21 cellular contexts compared by ENCODE assay signal in the genomic region with DNA sequence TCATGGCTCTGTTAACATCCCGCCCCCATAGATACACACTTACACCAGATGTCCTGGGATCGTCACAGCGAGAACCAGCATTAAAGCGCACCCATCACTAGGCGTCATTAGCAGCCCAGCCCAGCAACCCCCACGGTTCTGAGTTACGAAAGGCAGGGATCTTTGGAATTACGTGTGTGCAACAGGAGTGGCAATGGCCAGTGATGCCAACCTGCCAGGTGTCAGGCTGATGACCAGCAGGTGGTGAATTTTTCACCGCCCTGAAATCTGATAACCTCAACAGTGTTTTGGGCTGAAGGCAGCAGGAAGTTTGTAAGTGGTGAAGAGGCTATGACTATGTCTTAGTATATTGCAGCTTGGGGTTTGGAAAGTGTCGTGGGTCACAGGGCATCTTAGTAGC.
DNase-seq lines count a peak whose midpoint lies in the region; TF ChIP-seq lines count a peak whose summit lies in the region.
"Had no signal": no experiment of that assay in that cellular context is flagged by ENCODE, and none has a peak within 500 bp of the region (broad histone marks: within the 10 kb centered on the region; RNA-seq: fewer than 3 reads in every experiment).

No MANE protein-coding gene starts in this region.

- H3K4me1 ChIP-seq in Caco-2 (no peaks in the 10 kb centered on the region), endodermal cell (ENCODE audit: control insufficient read depth, insufficient read depth, low read length) (peaks cover 41% of the 10 kb centered on the region)

- intact Hi-C loops in Caco-2 (cut with micrococcal nuclease; ENCODE audit: unreplicated experiment): no loop called here

- WGBS in endodermal cell (ENCODE audit: insufficient coverage in 1 of 2, insufficient read length in 1 of 2), 2 experiments: 93 to 94% methylated on average over 8 to 10 of the region's 10 CpGs

- no peak overlapping the region for H3K9ac ChIP-seq in endodermal cell (ENCODE audit: extremely low read depth, low read length, poor library complexity, severe bottlenecking)

- H3K9me3 ChIP-seq in Caco-2: no peaks in the 10 kb centered on the region
- no peaks in the 10 kb centered on the region for H3K9me3 ChIP-seq in endodermal cell (ENCODE audit: control insufficient read depth, low read length)
- H3K9me3 ChIP-seq: heart right ventricle, MG63, upper lobe of left lung had no signal

- BruUV-seq in Caco-2 (replicated peaks; lab: Mats Ljungman, UMichigan): no TSS peak

- TF ChIP-seq CTCF in Caco-2 (IDR thresholded peaks at IDR 0.05; ENCODE audit: insufficient read depth in 1 of 2, low read depth in 1 of 2, low read length in 1 of 2, severe bottlenecking in 1 of 2, unreplicated experiment in 1 of 2) (no peak), endodermal cell (conservative IDR thresholded peaks at IDR 0.05) (no peak), osteocyte (IDR thresholded peaks at IDR 0.05) (no peak)

- H3K4me3 ChIP-seq in Caco-2 (ENCODE audit: low read depth, low read length): no peak overlapping the region
- H3K4me3 ChIP-seq in endodermal cell (ENCODE audit: low read length): no peak overlapping the region
- H3K4me3 ChIP-seq: cardiac muscle cell, heart right ventricle, MG63, upper lobe of left lung had no signal

- TF ChIP-seq EP300 in Ishikawa (IDR thresholded peaks at IDR 0.05; ENCODE audit: borderline replicate concordance): no peak

- H3K36me3 ChIP-seq in Caco-2 (ENCODE audit: control insufficient read depth, insufficient read depth, low read length) (no peaks in the 10 kb centered on the region; the same call in none of the 2 replicates), endodermal cell (ENCODE audit: control insufficient read depth, insufficient read depth, low read length) (peaks cover 7% of the 10 kb centered on the region)
- H3K36me3 ChIP-seq: cardiac muscle cell, MG63 had no signal

- H3K4me1 Mint-ChIP-seq in Caco-2 (ENCODE audit: low read depth, unreplicated experiment) (no peaks in the 10 kb centered on the region), endodermal cell (peaks cover 63% of the 10 kb centered on the region), osteocyte (ENCODE audit: unreplicated experiment) (peaks cover 4% of the 10 kb centered on the region)

- no peak for TF ChIP-seq RAD21 in Ishikawa (IDR thresholded peaks at IDR 0.05; ENCODE audit: low read depth)

- POLR2A ChIA-PET in Caco-2 (lab: Charles Lee): no interaction called here

- CTCF ChIA-PET in Caco-2 (lab: Charles Lee): no interaction called here

- peaks cover 36% of the 10 kb centered on the region for H3K36me3 Mint-ChIP-seq in Caco-2 (ENCODE audit: insufficient read depth, unreplicated experiment)
- H3K36me3 Mint-ChIP-seq in endodermal cell (ENCODE audit: low read depth): peaks cover 13% of the 10 kb centered on the region
- H3K36me3 Mint-ChIP-seq in osteocyte (ENCODE audit: unreplicated experiment): peaks cover 20% of the 10 kb centered on the region

- H3K9me3 Mint-ChIP-seq in Caco-2 (ENCODE audit: unreplicated experiment) (no peaks in the 10 kb centered on the region), endodermal cell (no peaks in the 10 kb centered on the region), osteocyte (ENCODE audit: unreplicated experiment) (no peaks in the 10 kb centered on the region)
- H3K9me3 Mint-ChIP-seq: activated CD4-positive, alpha-beta memory T cell treated with anti-CD3 and anti-CD28 coated beads, Interleukin-2, amount 10 ng/mL, durations not matched to agents 7 days and 5 days; activated naive CD4-positive, alpha-beta T cell treated with anti-CD3 and anti-CD28 coated beads for 36 hours; activated T-cell treated with anti-CD3 and anti-CD28 coated beads, Interleukin-2, amount 50 U/mL, for 4 hours; CD4-positive, alpha-beta T cell had no signal

- H3K27me3 Mint-ChIP-seq in Caco-2 (ENCODE audit: insufficient read depth, unreplicated experiment): no peaks in the 10 kb centered on the region
- H3K27me3 Mint-ChIP-seq in endodermal cell (ENCODE audit: insufficient read depth): no peaks in the 10 kb centered on the region
- H3K27me3 Mint-ChIP-seq in osteocyte (ENCODE audit: unreplicated experiment): no peaks in the 10 kb centered on the region
- H3K27me3 Mint-ChIP-seq: activated CD4-positive, alpha-beta memory T cell treated with anti-CD3 and anti-CD28 coated beads, Interleukin-2, amount 10 ng/mL, durations not matched to agents 7 days and 5 days; CD4-positive, alpha-beta T cell had no signal

- DNase-seq in Caco-2: no peak
- peak; percentile 44 for DNase-seq in NCI-H2196 treated with DMSO at 0.1 percent for 48 hours (lab: John Stamatoyannopoulos, UW; ENCODE audit: unreplicated experiment)
- no peak for DNase-seq in endodermal cell
- no peak for DNase-seq in GM19240 (ENCODE audit: insufficient read length, low spot score)
- no peak for DNase-seq in GM19238 (ENCODE audit: insufficient read length, low spot score)
- DNase-seq in osteocyte (ENCODE audit: extremely low spot score, unreplicated experiment): no peak
- no peak for DNase-seq in GOT3 (lab: John Stamatoyannopoulos, UW)
- DNase-seq: activated CD4-positive, alpha-beta memory T cell treated with anti-CD3 and anti-CD28 coated beads, Interleukin-2, amount 10 ng/mL, durations not matched to agents 7 days and 5 days; activated naive CD4-positive, alpha-beta T cell treated with anti-CD3 and anti-CD28 coated beads for 36 hours; activated T-cell treated with anti-CD3 and anti-CD28 coated beads, Interleukin-2, amount 50 U/mL, for 4 hours; amygdala; CD4-positive, alpha-beta T cell; heart right ventricle; MG63; NCI-H1436 treated with DMSO at 0.1 percent for 48 hours; NCI-H774; PC-3; stimulated activated CD4-positive, alpha-beta T cell treated with anti-CD3 and anti-CD28 coated beads, Interleukin-12 subunit alpha, Interleukin-12 subunit beta, amount 100 ng/mL, for 4 hours; upper lobe of left lung had no signal

- peak overlapping the region; percentile 15 for H3K27ac Mint-ChIP-seq in Caco-2 (ENCODE audit: unreplicated experiment)
- H3K27ac Mint-ChIP-seq in endodermal cell: peak overlapping the region; percentile 46
- no peak overlapping the region for H3K27ac Mint-ChIP-seq in osteocyte (ENCODE audit: unreplicated experiment)
- H3K27ac Mint-ChIP-seq: activated CD4-positive, alpha-beta memory T cell treated with anti-CD3 and anti-CD28 coated beads, Interleukin-2, amount 10 ng/mL, durations not matched to agents 7 days and 5 days; activated naive CD4-positive, alpha-beta T cell treated with anti-CD3 and anti-CD28 coated beads for 36 hours; CD4-positive, alpha-beta T cell had no signal

- H3K4me3 Mint-ChIP-seq in Caco-2 (ENCODE audit: unreplicated experiment): no peak overlapping the region
- no peak overlapping the region for H3K4me3 Mint-ChIP-seq in endodermal cell
- no peak overlapping the region for H3K4me3 Mint-ChIP-seq in osteocyte (ENCODE audit: unreplicated experiment)
- H3K4me3 Mint-ChIP-seq: activated CD4-positive, alpha-beta memory T cell treated with anti-CD3 and anti-CD28 coated beads, Interleukin-2, amount 10 ng/mL, durations not matched to agents 7 days and 5 days; activated naive CD4-positive, alpha-beta T cell treated with anti-CD3 and anti-CD28 coated beads for 36 hours; activated T-cell treated with anti-CD3 and anti-CD28 coated beads, Interleukin-2, amount 50 U/mL, for 4 hours; CD4-positive, alpha-beta T cell had no signal

- no peak overlapping the region for H3K27ac ChIP-seq in endodermal cell (ENCODE audit: low read depth, low read length)
- H3K27ac ChIP-seq: heart right ventricle, upper lobe of left lung had no signal

- no peaks in the 10 kb centered on the region for H3K27me3 ChIP-seq in Caco-2 (replicated peaks; ENCODE audit: control insufficient read depth, insufficient read depth, low read length)
- no peaks in the 10 kb centered on the region for H3K27me3 ChIP-seq in endodermal cell (ENCODE audit: control insufficient read depth, insufficient read depth, low read length, poor library complexity, severe bottlenecking)
- H3K27me3 ChIP-seq: cardiac muscle cell, heart right ventricle, MG63, upper lobe of left lung had no signal

TF ChIP-seq in Ishikawa, 13 proteins besides CTCF, POLR2A, EP300 and RAD21:
- TF ChIP-seq ZBTB7A (IDR thresholded peaks at IDR 0.05; ENCODE audit: low read depth) (no peak), TEAD4 (IDR thresholded peaks at IDR 0.05) (no peak), TCF12 (IDR thresholded peaks at IDR 0.05; ENCODE audit: low read depth) (peak; percentile 53; the same call in 1 of the 2 replicates), CREB1 (IDR thresholded peaks at IDR 0.05; ENCODE audit: low read depth) (no peak)
- TF ChIP-seq, protein P1, sequence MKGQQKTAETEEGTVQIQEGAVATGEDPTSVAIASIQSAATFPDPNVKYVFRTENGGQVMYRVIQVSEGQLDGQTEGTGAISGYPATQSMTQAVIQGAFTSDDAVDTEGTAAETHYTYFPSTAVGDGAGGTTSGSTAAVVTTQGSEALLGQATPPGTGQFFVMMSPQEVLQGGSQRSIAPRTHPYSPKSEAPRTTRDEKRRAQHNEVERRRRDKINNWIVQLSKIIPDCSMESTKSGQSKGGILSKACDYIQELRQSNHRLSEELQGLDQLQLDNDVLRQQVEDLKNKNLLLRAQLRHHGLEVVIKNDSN (IDR thresholded peaks at IDR 0.05): no peak
